ENCODE assay signal across 1 cellular context in the genomic region with DNA sequence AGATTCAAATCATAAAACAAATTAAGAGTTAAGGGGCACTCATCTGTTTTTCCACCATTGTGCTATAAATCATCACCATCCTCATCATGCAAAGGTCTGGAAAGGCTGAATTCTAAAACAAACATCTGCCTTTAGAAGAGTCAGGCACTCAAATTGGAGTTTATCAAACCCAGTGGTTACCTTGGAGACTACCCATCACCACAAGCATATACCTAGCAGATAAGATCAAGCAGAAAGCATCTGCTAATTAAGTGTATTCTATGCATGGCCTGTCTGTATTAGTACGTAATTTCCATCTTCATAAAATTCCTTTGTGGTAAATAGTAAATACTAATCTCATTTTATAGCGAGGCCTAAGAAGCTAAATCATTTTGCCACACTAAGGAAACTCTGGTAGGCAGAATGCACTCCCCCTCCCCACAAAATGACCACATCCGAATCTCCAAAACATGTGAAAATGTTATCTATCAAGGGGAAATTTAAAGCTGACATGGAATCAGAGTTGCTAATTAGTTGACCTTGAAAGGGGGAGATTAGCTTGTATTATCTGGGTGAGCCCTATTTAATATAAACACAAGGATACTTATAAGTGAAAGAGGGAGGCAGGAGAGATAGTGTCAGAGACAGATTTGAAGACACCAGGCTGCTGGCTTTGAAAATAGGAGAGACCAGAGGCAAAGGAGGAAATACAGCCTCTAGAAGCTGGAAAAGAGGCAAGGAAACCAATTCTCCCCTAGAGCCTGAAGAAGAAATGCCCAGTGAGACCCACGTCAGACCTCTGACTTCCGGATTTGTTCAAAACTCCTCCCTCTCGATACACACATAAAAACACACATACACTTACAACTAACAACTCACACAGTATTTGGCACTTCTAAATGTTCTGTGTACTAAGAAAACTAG.
TF ChIP-seq lines count a peak whose summit lies in the region.

No MANE protein-coding gene starts in this region.

TF ChIP-seq in K562, 482 proteins besides CTCF, POLR2A, EP300 and RAD21 (continued from another document):
- TF ChIP-seq, protein P1, sequence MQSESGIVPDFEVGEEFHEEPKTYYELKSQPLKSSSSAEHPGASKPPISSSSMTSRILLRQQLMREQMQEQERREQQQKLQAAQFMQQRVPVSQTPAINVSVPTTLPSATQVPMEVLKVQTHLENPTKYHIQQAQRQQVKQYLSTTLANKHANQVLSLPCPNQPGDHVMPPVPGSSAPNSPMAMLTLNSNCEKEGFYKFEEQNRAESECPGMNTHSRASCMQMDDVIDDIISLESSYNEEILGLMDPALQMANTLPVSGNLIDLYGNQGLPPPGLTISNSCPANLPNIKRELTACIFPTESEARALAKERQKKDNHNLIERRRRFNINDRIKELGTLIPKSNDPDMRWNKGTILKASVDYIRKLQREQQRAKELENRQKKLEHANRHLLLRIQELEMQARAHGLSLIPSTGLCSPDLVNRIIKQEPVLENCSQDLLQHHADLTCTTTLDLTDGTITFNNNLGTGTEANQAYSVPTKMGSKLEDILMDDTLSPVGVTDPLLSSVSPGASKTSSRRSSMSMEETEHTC (IDR thresholded peaks at IDR 0.05): no peak
- TF ChIP-seq BHLHE40 (IDR thresholded peaks at IDR 0.05; ENCODE audit: low read length): no peak
- TF ChIP-seq ZNF324 (CRISPR knock-in tag; IDR thresholded peaks at IDR 0.05): 0 out of 2 replicates have a peak, but pooled peaks have one; percentile 7
- TF ChIP-seq PRMT5 (CRISPR knock-in tag; IDR thresholded peaks at IDR 0.05): no peak
- TF ChIP-seq ZNF830 (CRISPR knock-in tag; IDR thresholded peaks at IDR 0.05): no peak
- no peak for TF ChIP-seq TRIM24 (IDR thresholded peaks at IDR 0.05)
- TF ChIP-seq TRIM28 (IDR thresholded peaks at IDR 0.05): no peak
- TF ChIP-seq TCF7 (IDR thresholded peaks at IDR 0.05; ENCODE audit: borderline replicate concordance): no peak
- no peak for TF ChIP-seq CC2D1A (IDR thresholded peaks at IDR 0.05)
- TF ChIP-seq, protein P2, sequence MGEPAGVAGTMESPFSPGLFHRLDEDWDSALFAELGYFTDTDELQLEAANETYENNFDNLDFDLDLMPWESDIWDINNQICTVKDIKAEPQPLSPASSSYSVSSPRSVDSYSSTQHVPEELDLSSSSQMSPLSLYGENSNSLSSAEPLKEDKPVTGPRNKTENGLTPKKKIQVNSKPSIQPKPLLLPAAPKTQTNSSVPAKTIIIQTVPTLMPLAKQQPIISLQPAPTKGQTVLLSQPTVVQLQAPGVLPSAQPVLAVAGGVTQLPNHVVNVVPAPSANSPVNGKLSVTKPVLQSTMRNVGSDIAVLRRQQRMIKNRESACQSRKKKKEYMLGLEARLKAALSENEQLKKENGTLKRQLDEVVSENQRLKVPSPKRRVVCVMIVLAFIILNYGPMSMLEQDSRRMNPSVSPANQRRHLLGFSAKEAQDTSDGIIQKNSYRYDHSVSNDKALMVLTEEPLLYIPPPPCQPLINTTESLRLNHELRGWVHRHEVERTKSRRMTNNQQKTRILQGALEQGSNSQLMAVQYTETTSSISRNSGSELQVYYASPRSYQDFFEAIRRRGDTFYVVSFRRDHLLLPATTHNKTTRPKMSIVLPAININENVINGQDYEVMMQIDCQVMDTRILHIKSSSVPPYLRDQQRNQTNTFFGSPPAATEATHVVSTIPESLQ (CRISPR knock-in tag; IDR thresholded peaks at IDR 0.05): no peak
- TF ChIP-seq SETDB1 (IDR thresholded peaks at IDR 0.05; ENCODE audit: low read length): no peak
- no peak for TF ChIP-seq NR0B1 (IDR thresholded peaks at IDR 0.05; ENCODE audit: partially characterized antibody)
- TF ChIP-seq ZNF561 (CRISPR knock-in tag; conservative IDR thresholded peaks at IDR 0.05): no peak
- no peak for TF ChIP-seq SRF (CRISPR knock-in tag; IDR thresholded peaks at IDR 0.05)
- no peak for TF ChIP-seq MTA1 (IDR thresholded peaks at IDR 0.05; ENCODE audit: borderline replicate concordance)
- no peak for TF ChIP-seq NR4A1 (CRISPR knock-in tag; IDR thresholded peaks at IDR 0.05)
- no peak for TF ChIP-seq NR4A1 (tag; IDR thresholded peaks at IDR 0.05)
- peak; percentile 78 for TF ChIP-seq FOXJ2 (tag; IDR thresholded peaks at IDR 0.05)
- TF ChIP-seq CSDE1 (IDR thresholded peaks at IDR 0.05): no peak
- TF ChIP-seq CREB1 (IDR thresholded peaks at IDR 0.05): no peak
- TF ChIP-seq CREB1 (CRISPR knock-in tag; IDR thresholded peaks at IDR 0.05): no peak
